ENCODE assay signal across 22 cellular contexts in the genomic region with DNA sequence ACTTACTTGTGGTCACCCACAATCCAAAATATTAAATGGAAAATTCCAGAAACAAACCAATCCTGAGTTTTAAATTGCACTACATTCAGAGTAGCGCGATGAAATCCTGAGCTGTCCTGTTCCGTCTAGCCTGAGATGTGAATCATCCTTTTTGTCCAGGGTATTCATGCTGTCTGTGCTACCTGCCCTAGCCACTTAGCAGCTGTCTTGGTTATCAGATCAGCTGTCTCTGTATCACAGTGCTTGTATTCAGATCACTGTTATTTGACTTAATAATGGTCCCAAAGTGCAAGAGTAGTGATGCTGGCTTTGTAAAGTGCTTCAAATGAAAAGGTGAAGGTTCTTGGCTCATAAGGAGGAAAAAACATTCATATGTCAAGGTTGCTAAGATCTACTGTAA.
"Had no signal": no experiment of that assay in that cellular context is flagged by ENCODE, and none has a peak within 500 bp of the region (broad histone marks: within the 10 kb centered on the region; RNA-seq: fewer than 3 reads in every experiment).

No MANE protein-coding gene starts in this region.

- DNase-seq: activated CD4-positive, alpha-beta T cell treated with anti-CD3 and anti-CD28 coated beads for 48 hours; activated CD4-positive, alpha-beta T cell treated with anti-CD3 and anti-CD28 coated beads, Interleukin-2, amount 50 U/mL, for 4 hours; activated CD4-positive, CD25-positive, alpha-beta regulatory T cell treated with anti-CD3 and anti-CD28 coated beads, Interleukin-2, amount 50 U/mL, for 72 hours; activated CD8-positive, alpha-beta memory T cell treated with anti-CD3 and anti-CD28 coated beads, Interleukin-2, amount 10 ng/mL, durations not matched to agents 7 days and 5 days; activated CD8-positive, alpha-beta T cell treated with anti-CD3 and anti-CD28 coated beads, Interleukin-2, amount 10 ng/mL, durations not matched to agents 7 days and 5 days; activated effector memory CD4-positive, alpha-beta T cell treated with Interleukin-2 at 50 U/mL for 16 hours; activated naive CD4-positive, alpha-beta T cell; activated naive CD8-positive, alpha-beta T cell treated with anti-CD3 and anti-CD28 coated beads, Interleukin-2, amount 50 U/mL, for 24 hours; activated T-cell treated with anti-CD3 and anti-CD28 coated beads, Interleukin-2, amount 50 U/mL, for 24 hours; amniotic stem cell; body of pancreas; NCI-H1092; NCI-H2107; NCI-H510A treated with DMSO at 0.1 percent for 48 hours; NK-92 treated with Interleukin-12 subunit alpha and Interleukin-12 subunit beta, amount 100 ng/mL, for 24 hours; OCI-M1; RPMI8226; T-helper 17 cell; T-helper 9 cell had no signal

- ATAC-seq: activated CD8-positive, alpha-beta memory T cell treated with anti-CD3 and anti-CD28 coated beads, Interleukin-2, amount 10 ng/mL, durations not matched to agents 7 days and 5 days; activated CD8-positive, alpha-beta T cell treated with anti-CD3 and anti-CD28 coated beads, Interleukin-2, amount 10 ng/mL, durations not matched to agents 7 days and 5 days; activated naive CD8-positive, alpha-beta T cell treated with anti-CD3 and anti-CD28 coated beads, Interleukin-2, amount 50 U/mL, for 24 hours; body of pancreas; Panc1; Right ventricle myocardium inferior; T-helper 17 cell; WTC11 had no signal
